Comparison of ENCODE assay signal across 1 cellular context in genomic region chr19:35328851-35329285, GRCh38.
A peak's percentile ranks its signal among the peaks of the same experiment; 100 is the strongest.
TF ChIP-seq lines count a peak whose summit lies in the region.

CD22 (plus strand) TSS chr19:35329187; CDS start chr19:35332041, 2,854 bp downstream.

TF ChIP-seq in GM12878, 131 proteins besides CTCF, POLR2A, EP300 and RAD21 (continued from another document and continues in another):
- TF ChIP-seq, protein P1, sequence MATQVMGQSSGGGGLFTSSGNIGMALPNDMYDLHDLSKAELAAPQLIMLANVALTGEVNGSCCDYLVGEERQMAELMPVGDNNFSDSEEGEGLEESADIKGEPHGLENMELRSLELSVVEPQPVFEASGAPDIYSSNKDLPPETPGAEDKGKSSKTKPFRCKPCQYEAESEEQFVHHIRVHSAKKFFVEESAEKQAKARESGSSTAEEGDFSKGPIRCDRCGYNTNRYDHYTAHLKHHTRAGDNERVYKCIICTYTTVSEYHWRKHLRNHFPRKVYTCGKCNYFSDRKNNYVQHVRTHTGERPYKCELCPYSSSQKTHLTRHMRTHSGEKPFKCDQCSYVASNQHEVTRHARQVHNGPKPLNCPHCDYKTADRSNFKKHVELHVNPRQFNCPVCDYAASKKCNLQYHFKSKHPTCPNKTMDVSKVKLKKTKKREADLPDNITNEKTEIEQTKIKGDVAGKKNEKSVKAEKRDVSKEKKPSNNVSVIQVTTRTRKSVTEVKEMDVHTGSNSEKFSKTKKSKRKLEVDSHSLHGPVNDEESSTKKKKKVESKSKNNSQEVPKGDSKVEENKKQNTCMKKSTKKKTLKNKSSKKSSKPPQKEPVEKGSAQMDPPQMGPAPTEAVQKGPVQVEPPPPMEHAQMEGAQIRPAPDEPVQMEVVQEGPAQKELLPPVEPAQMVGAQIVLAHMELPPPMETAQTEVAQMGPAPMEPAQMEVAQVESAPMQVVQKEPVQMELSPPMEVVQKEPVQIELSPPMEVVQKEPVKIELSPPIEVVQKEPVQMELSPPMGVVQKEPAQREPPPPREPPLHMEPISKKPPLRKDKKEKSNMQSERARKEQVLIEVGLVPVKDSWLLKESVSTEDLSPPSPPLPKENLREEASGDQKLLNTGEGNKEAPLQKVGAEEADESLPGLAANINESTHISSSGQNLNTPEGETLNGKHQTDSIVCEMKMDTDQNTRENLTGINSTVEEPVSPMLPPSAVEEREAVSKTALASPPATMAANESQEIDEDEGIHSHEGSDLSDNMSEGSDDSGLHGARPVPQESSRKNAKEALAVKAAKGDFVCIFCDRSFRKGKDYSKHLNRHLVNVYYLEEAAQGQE (IDR thresholded peaks at IDR 0.05; ENCODE audit: low read depth, low read length): 0 out of 2 replicates have a peak, but pooled peaks have one; percentile 28
- TF ChIP-seq ESRRA (IDR thresholded peaks at IDR 0.05; ENCODE audit: low read length): no peak; the same call in 1 of the 2 replicates
- no peak for TF ChIP-seq CHD4 (IDR thresholded peaks at IDR 0.05)
- 0 out of 2 replicates have a peak, but pooled peaks have one; percentile 22 for TF ChIP-seq ZNF24 (IDR thresholded peaks at IDR 0.05)
- peak; percentile 88 for TF ChIP-seq SMAD1 (IDR thresholded peaks at IDR 0.05; ENCODE audit: low read depth, partially characterized antibody)
- TF ChIP-seq ZZZ3 (IDR thresholded peaks at IDR 0.05; ENCODE audit: control insufficient read depth, insufficient read length, low read depth): no peak
- no peak for TF ChIP-seq ZSCAN29 (IDR thresholded peaks at IDR 0.05)
- TF ChIP-seq TAF1 (IDR thresholded peaks at IDR 0.05; ENCODE audit: borderline replicate concordance, low read depth, low read length): peak; percentile 88
- TF ChIP-seq EED (IDR thresholded peaks at IDR 0.05; ENCODE audit: low read depth): peak; percentile 83
- peak; percentile 57; the same call in 1 of the 2 replicates for TF ChIP-seq MTA2 (IDR thresholded peaks at IDR 0.05; ENCODE audit: low read depth)
- no peak for TF ChIP-seq ZBTB40 (IDR thresholded peaks at IDR 0.05; ENCODE audit: borderline replicate concordance)
- no peak for TF ChIP-seq STAT3 (IDR thresholded peaks at IDR 0.05; ENCODE audit: low read depth, low read length)
- peak; percentile 44 for TF ChIP-seq SP1 (IDR thresholded peaks at IDR 0.05; ENCODE audit: low read depth, low read length)
- TF ChIP-seq POLR2AphosphoS2 (IDR thresholded peaks at IDR 0.05; ENCODE audit: low read depth, low read length): no peak; the same call in 1 of the 2 replicates
- no peak for TF ChIP-seq SRF (IDR thresholded peaks at IDR 0.05; ENCODE audit: low read depth in 2 of 2, low read length in 2 of 2)
- TF ChIP-seq SMC3 (IDR thresholded peaks at IDR 0.05; ENCODE audit: borderline replicate concordance, low read length): no peak
- TF ChIP-seq ZNF687 (IDR thresholded peaks at IDR 0.05): peak; percentile 69
- no peak for TF ChIP-seq MXI1 (IDR thresholded peaks at IDR 0.05; ENCODE audit: low read depth, low read length)
- no peak for TF ChIP-seq PAX8 (IDR thresholded peaks at IDR 0.05)
- TF ChIP-seq MEF2A (IDR thresholded peaks at IDR 0.05; ENCODE audit: insufficient read depth, low read depth, low read length): no peak
- no peak for TF ChIP-seq GABPA (IDR thresholded peaks at IDR 0.05; ENCODE audit: low read depth)
- no peak for TF ChIP-seq IRF3 (IDR thresholded peaks at IDR 0.05)
- TF ChIP-seq ASH2L (IDR thresholded peaks at IDR 0.05; ENCODE audit: borderline replicate concordance, low read depth): no peak
- no peak for TF ChIP-seq SUZ12 (IDR thresholded peaks at IDR 0.05; ENCODE audit: unreplicated experiment)
- peak; percentile 96 for TF ChIP-seq SMAD5 (IDR thresholded peaks at IDR 0.05; ENCODE audit: low read depth)
- TF ChIP-seq BCLAF1 (IDR thresholded peaks at IDR 0.05): peak; percentile 71; the same call in 1 of the 2 replicates
- no peak for TF ChIP-seq ZNF384 (IDR thresholded peaks at IDR 0.05; ENCODE audit: borderline replicate concordance, low read depth, low read length)
- TF ChIP-seq PML (IDR thresholded peaks at IDR 0.05; ENCODE audit: low read length): peak; percentile 98
- no peak for TF ChIP-seq NR2C1 (IDR thresholded peaks at IDR 0.05)
- TF ChIP-seq KLF5 (IDR thresholded peaks at IDR 0.05; ENCODE audit: partially characterized antibody): peak; percentile 83
- TF ChIP-seq ZNF207 (IDR thresholded peaks at IDR 0.05; ENCODE audit: borderline replicate concordance): 0 out of 2 replicates have a peak, but pooled peaks have one; percentile 10
- TF ChIP-seq IKZF2 (IDR thresholded peaks at IDR 0.05): peak; percentile 60 to 62; a peak in 2 of 4 replicates
- 0 out of 2 replicates have a peak, but pooled peaks have one; percentile 33 for TF ChIP-seq JUNB (IDR thresholded peaks at IDR 0.05)
- peak; percentile 97 for TF ChIP-seq ATF7 (IDR thresholded peaks at IDR 0.05; ENCODE audit: low read depth)
- TF ChIP-seq, protein P2, sequence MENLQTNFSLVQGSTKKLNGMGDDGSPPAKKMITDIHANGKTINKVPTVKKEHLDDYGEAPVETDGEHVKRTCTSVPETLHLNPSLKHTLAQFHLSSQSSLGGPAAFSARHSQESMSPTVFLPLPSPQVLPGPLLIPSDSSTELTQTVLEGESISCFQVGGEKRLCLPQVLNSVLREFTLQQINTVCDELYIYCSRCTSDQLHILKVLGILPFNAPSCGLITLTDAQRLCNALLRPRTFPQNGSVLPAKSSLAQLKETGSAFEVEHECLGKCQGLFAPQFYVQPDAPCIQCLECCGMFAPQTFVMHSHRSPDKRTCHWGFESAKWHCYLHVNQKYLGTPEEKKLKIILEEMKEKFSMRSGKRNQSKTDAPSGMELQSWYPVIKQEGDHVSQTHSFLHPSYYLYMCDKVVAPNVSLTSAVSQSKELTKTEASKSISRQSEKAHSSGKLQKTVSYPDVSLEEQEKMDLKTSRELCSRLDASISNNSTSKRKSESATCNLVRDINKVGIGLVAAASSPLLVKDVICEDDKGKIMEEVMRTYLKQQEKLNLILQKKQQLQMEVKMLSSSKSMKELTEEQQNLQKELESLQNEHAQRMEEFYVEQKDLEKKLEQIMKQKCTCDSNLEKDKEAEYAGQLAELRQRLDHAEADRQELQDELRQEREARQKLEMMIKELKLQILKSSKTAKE (IDR thresholded peaks at IDR 0.05; ENCODE audit: low read depth, poor library complexity, severe bottlenecking): peak; percentile 80
- TF ChIP-seq LARP7 (IDR thresholded peaks at IDR 0.05): no peak
- TF ChIP-seq IKZF1 (conservative IDR thresholded peaks at IDR 0.05): peak; percentile 58; the same call in 1 of the 2 replicates
- TF ChIP-seq RUNX3 (IDR thresholded peaks at IDR 0.05; ENCODE audit: low read length): peak; percentile 55
- peak in 1 of 2 experiments; percentile 55; a peak in 2 of 4 replicates for TF ChIP-seq ETV6 (conservative IDR thresholded peaks at IDR 0.05 in 1 of 2, IDR thresholded peaks at IDR 0.05 in 1 of 2; ENCODE audit: borderline replicate concordance in 1 of 2, low read depth in 1 of 2)
- TF ChIP-seq, protein P3, sequence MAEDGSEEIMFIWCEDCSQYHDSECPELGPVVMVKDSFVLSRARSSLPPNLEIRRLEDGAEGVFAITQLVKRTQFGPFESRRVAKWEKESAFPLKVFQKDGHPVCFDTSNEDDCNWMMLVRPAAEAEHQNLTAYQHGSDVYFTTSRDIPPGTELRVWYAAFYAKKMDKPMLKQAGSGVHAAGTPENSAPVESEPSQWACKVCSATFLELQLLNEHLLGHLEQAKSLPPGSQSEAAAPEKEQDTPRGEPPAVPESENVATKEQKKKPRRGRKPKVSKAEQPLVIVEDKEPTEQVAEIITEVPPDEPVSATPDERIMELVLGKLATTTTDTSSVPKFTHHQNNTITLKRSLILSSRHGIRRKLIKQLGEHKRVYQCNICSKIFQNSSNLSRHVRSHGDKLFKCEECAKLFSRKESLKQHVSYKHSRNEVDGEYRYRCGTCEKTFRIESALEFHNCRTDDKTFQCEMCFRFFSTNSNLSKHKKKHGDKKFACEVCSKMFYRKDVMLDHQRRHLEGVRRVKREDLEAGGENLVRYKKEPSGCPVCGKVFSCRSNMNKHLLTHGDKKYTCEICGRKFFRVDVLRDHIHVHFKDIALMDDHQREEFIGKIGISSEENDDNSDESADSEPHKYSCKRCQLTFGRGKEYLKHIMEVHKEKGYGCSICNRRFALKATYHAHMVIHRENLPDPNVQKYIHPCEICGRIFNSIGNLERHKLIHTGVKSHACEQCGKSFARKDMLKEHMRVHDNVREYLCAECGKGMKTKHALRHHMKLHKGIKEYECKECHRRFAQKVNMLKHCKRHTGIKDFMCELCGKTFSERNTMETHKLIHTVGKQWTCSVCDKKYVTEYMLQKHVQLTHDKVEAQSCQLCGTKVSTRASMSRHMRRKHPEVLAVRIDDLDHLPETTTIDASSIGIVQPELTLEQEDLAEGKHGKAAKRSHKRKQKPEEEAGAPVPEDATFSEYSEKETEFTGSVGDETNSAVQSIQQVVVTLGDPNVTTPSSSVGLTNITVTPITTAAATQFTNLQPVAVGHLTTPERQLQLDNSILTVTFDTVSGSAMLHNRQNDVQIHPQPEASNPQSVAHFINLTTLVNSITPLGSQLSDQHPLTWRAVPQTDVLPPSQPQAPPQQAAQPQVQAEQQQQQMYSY (CRISPR knock-in tag; IDR thresholded peaks at IDR 0.05): no peak
